9 cellular contexts compared by ENCODE assay signal in the genomic region with DNA sequence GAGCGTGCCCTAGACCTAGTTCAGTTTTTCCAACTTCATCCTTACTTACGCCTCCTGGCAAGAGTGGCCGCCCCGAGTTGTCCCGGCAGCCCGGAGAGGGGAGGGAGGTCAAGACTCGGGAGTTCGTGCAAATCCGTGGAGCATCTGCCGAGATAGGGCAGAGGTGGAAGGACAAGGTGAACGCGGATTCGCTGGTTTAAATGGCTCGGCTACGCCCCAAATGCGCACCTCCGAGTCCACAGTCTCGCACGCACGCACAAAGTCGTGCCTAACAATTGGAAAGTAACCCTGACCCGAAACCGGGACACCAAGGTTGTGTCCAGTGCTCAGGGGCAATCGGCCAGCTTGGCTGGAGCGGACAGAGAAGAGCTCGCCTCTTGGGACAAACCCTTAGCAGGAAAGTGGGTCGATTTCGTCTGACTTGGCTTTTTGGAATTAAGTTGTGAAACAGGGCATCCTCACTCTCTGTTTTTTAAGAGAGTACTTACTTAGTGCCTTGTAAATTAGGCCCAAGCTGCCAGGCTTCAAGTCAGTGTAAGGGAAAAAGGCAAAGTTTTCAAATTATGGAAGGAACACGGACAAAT. TPM values are rescaled to one million over a fixed set of nuclear protein-coding genes. Genes with fewer than 3 reads are reported as not detected.
DNase-seq lines count a peak whose midpoint lies in the region; ATAC-seq lines count a peak whose summit lies in the region.
"Had no signal": no experiment of that assay in that cellular context is flagged by ENCODE, and none has a peak within 500 bp of the region (broad histone marks: within the 10 kb centered on the region; RNA-seq: fewer than 3 reads in every experiment).

No MANE protein-coding gene starts in this region.

- H3K9ac ChIP-seq in muscle layer of colon (ENCODE audit: low read length) = peak overlapping the region; percentile 75

- DNase-seq in Daoy (ENCODE audit: low read depth) (peak; percentile 70), SHP77 treated with DMSO at 0.1 percent for 48 hours (lab: John Stamatoyannopoulos, UW) (peak; percentile 40), ureter (ENCODE audit: low spot score) (no peak)
- no peak for DNase-seq in effector memory CD4-positive, alpha-beta T cell
- no peak for DNase-seq in activated CD8-positive, alpha-beta memory T cell treated with anti-CD3 and anti-CD28 coated beads for 24 hours

- H3K27me3 ChIP-seq in effector memory CD4-positive, alpha-beta T cell (replicated peaks; ENCODE audit: control insufficient read depth, insufficient read depth, low read length, poor library complexity, severe bottlenecking) = no peaks in the 10 kb centered on the region
- H3K27me3 ChIP-seq in muscle layer of colon (ENCODE audit: control insufficient read depth in 1 of 2, insufficient read depth in 2 of 2, low read length in 2 of 2) = no peaks in the 10 kb centered on the region

- H3K4me1 ChIP-seq in effector memory CD4-positive, alpha-beta T cell (ENCODE audit: control insufficient read depth, insufficient read depth, low read length, poor library complexity, severe bottlenecking) = peaks cover 6% of the 10 kb centered on the region
- H3K4me1 ChIP-seq in muscle layer of colon (ENCODE audit: insufficient read depth, low read length) = peaks cover 19% of the 10 kb centered on the region

- peak overlapping the region; percentile 75 for H3K4me3 ChIP-seq in effector memory CD4-positive, alpha-beta T cell (ENCODE audit: insufficient read depth, low read depth, low read length, poor library complexity, severe bottlenecking)
- H3K4me3 ChIP-seq in muscle layer of colon (ENCODE audit: low read depth in 1 of 2, low read length in 2 of 2) = peak overlapping the region; percentile 82 to 95

- peaks cover 11% of the 10 kb centered on the region for H3K36me3 ChIP-seq in effector memory CD4-positive, alpha-beta T cell (ENCODE audit: control insufficient read depth, insufficient read depth, low read length)
- H3K36me3 ChIP-seq in muscle layer of colon (ENCODE audit: insufficient read depth, low read length) = peaks cover 9% of the 10 kb centered on the region

- H3K9me3 ChIP-seq in effector memory CD4-positive, alpha-beta T cell (ENCODE audit: control insufficient read depth, low read length) = no peaks in the 10 kb centered on the region
- no peaks in the 10 kb centered on the region for H3K9me3 ChIP-seq in muscle layer of colon (ENCODE audit: low read length)

- ATAC-seq in GM19452 (IDR thresholded peaks at IDR 0.05; ENCODE audit: unreplicated experiment) = peak; percentile 48
- peak; percentile 45 for ATAC-seq in HG03442 (IDR thresholded peaks at IDR 0.05; ENCODE audit: unreplicated experiment)

- H3K27ac ChIP-seq in effector memory CD4-positive, alpha-beta T cell (ENCODE audit: insufficient read depth, low read length, poor library complexity, severe bottlenecking) = peak overlapping the region; percentile 94
- H3K27ac ChIP-seq in muscle layer of colon (ENCODE audit: low read depth, low read length) = peak overlapping the region; percentile 98

RNA-seq across cellular contexts. Expression of a gene that starts 0.7 kb away (rescaled TPM):
- total RNA-seq in Daoy (2014; rRNA removed; shearing (Covaris generic)) = 74.1 and 162 TPM in 2 replicates
- total RNA-seq in ureter = 88.2 TPM

RNA-seq across cellular contexts. Expression of a gene that starts 42.5 kb away (rescaled TPM):
- not detected in 2 replicates for total RNA-seq in Daoy (2014; rRNA removed; shearing (Covaris generic))
- not detected for total RNA-seq in ureter
- total RNA-seq: dermis microvascular lymphatic vessel endothelial cell had no signal

Comparison
In these comparisons a context has a peak if more than half of its experiments do, and no peak if none do; other contexts are left out.
1. DNase-seq: peak in Daoy (single experiment) and SHP77 treated with DMSO at 0.1 percent for 48 hours (single experiment); none in effector memory CD4-positive, alpha-beta T cell (0 of 3), ureter (single experiment) and activated CD8-positive, alpha-beta memory T cell treated with anti-CD3 and anti-CD28 coated beads for 24 hours (single experiment).